Comparison of ENCODE assay signal across 14 cellular contexts in the genomic region with DNA sequence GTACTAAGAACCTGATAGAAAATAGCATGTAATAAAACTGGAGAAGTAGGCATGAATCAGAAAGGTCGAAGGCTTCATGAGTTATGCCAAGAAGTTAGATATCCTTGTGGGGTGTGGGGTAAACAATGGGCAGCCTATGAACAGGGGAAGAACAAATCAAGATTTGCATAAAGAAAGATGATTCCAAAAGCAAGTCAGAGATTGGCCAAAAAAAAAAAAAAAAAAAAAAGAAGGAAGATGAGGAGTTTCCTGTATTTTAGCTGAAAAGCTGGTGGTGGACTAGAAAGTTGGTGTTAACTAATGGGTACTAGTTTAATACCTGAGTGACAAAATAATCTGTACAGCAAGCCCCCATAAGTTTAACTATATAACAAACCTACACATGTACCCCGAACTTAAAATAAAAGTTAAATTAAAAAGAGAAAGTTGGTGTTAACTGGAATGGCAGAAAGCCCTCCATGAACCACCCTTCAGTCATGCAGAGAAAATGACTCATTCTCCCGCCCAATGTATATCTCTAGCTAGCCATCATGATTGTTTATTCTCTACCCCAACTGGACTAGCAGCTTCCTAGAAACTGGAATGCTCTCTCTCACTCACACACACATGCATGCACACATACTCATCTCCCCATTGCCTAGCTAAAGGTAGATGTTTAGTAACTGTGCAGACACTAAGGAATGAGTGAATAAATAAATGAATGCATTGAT. TPM values are rescaled to one million over a fixed set of nuclear protein-coding genes. Genes with fewer than 3 reads are reported as not detected.
DNase-seq lines count a peak whose midpoint lies in the region; ATAC-seq and TF ChIP-seq lines count a peak whose summit lies in the region.
"Had no signal": no experiment of that assay in that cellular context is flagged by ENCODE, and none has a peak within 500 bp of the region (broad histone marks: within the 10 kb centered on the region; RNA-seq: fewer than 3 reads in every experiment).

No MANE protein-coding gene starts in this region.

- H3K27ac ChIP-seq in Panc1 (ENCODE audit: low read length): no peak overlapping the region
- no peak overlapping the region for H3K27ac ChIP-seq in gastroesophageal sphincter
- H3K27ac ChIP-seq: testis had no signal

- POLR2A ChIA-PET in Panc1 (lab: Charles Lee): no interaction called here

- peaks cover 16% of the 10 kb centered on the region for H3K4me1 Mint-ChIP-seq in osteocyte (ENCODE audit: unreplicated experiment)
- peaks cover 13 to 27% of the 10 kb centered on the region in 2 donors for H3K4me1 Mint-ChIP-seq in stimulated activated naive B cell treated with anti-CD40 and anti-IgM and Interleukin-4, amounts not matched to agents 10 μg/mL and 1 μg/mL and 100 μg/mL, for 72 hours

- H3K4me3 Mint-ChIP-seq in osteocyte (ENCODE audit: unreplicated experiment): no peak overlapping the region
- no peak overlapping the region for H3K4me3 Mint-ChIP-seq in stimulated activated naive B cell treated with anti-CD40 and anti-IgM and Interleukin-4, amounts not matched to agents 10 μg/mL and 1 μg/mL and 100 μg/mL, for 72 hours
- H3K4me3 Mint-ChIP-seq: activated naive CD4-positive, alpha-beta T cell treated with anti-CD3 and anti-CD28 coated beads, Interleukin-2, amount 50 U/mL, for 24 hours; T-helper 1 cell treated with Interleukin-12 subunit alpha and Interleukin-12 subunit beta and Interleukin-4 antibody, amounts not matched to agents 30 μg/mL and 1 μg/mL, for 36 hours had no signal

- in situ Hi-C loops in Panc1 (cut with HindIII; ENCODE audit: low pct_unique_long_range_greater_than_20kb, low sequenced_read_pairs): no loop called here

- no peaks in the 10 kb centered on the region for H3K27me3 Mint-ChIP-seq in osteocyte (ENCODE audit: unreplicated experiment)
- H3K27me3 Mint-ChIP-seq in stimulated activated naive B cell treated with anti-CD40 and anti-IgM and Interleukin-4, amounts not matched to agents 10 μg/mL and 1 μg/mL and 100 μg/mL, for 72 hours: no peaks in the 10 kb centered on the region
- H3K27me3 Mint-ChIP-seq: activated naive CD4-positive, alpha-beta T cell treated with anti-CD3 and anti-CD28 coated beads, Interleukin-2, amount 50 U/mL, for 24 hours had no signal

- H3K27me3 ChIP-seq in Panc1 (ENCODE audit: control insufficient read depth, insufficient read depth, low read length): no peaks in the 10 kb centered on the region
- no peaks in the 10 kb centered on the region for H3K27me3 ChIP-seq in gastroesophageal sphincter
- H3K27me3 ChIP-seq: testis had no signal

- intact Hi-C loops in Panc1 (cut with micrococcal nuclease; ENCODE audit: unreplicated experiment): no loop called here

- TF ChIP-seq POLR2A in gastroesophageal sphincter (IDR thresholded peaks at IDR 0.05): no peak

- CTCF ChIA-PET in Panc1 (lab: Charles Lee): no interaction called here

- no peaks in the 10 kb centered on the region for H3K9me3 Mint-ChIP-seq in osteocyte (ENCODE audit: unreplicated experiment)
- peaks cover 0 to 4% of the 10 kb centered on the region in 2 donors for H3K9me3 Mint-ChIP-seq in stimulated activated naive B cell treated with anti-CD40 and anti-IgM and Interleukin-4, amounts not matched to agents 10 μg/mL and 1 μg/mL and 100 μg/mL, for 72 hours
- H3K9me3 Mint-ChIP-seq: activated naive CD4-positive, alpha-beta T cell treated with anti-CD3 and anti-CD28 coated beads, Interleukin-2, amount 50 U/mL, for 24 hours; T-helper 1 cell treated with Interleukin-12 subunit alpha and Interleukin-12 subunit beta and Interleukin-4 antibody, amounts not matched to agents 30 μg/mL and 1 μg/mL, for 36 hours had no signal

- H3K27ac Mint-ChIP-seq in osteocyte (ENCODE audit: unreplicated experiment): peak overlapping the region; percentile 50
- H3K27ac Mint-ChIP-seq in stimulated activated naive B cell treated with anti-CD40 and anti-IgM and Interleukin-4, amounts not matched to agents 10 μg/mL and 1 μg/mL and 100 μg/mL, for 72 hours: no peak overlapping the region
- H3K27ac Mint-ChIP-seq: activated naive CD4-positive, alpha-beta T cell treated with anti-CD3 and anti-CD28 coated beads, Interleukin-2, amount 50 U/mL, for 24 hours; T-helper 1 cell treated with Interleukin-12 subunit alpha and Interleukin-12 subunit beta and Interleukin-4 antibody, amounts not matched to agents 30 μg/mL and 1 μg/mL, for 36 hours had no signal

- TF ChIP-seq CTCF in Panc1 (IDR thresholded peaks at IDR 0.05) (no peak), osteocyte (IDR thresholded peaks at IDR 0.05) (no peak), gastroesophageal sphincter (IDR thresholded peaks at IDR 0.05) (no peak)

- H3K4me1 ChIP-seq in Panc1 (ENCODE audit: control insufficient read depth, insufficient read depth, low read length) (no peaks in the 10 kb centered on the region; the same call in 1 of the 2 replicates), gastroesophageal sphincter (no peaks in the 10 kb centered on the region)
- H3K4me1 ChIP-seq: testis had no signal

- H3K36me3 ChIP-seq in Panc1 (ENCODE audit: control insufficient read depth, insufficient read depth, low read length): no peaks in the 10 kb centered on the region
- H3K36me3 ChIP-seq in gastroesophageal sphincter: no peaks in the 10 kb centered on the region

- TF ChIP-seq EP300 in gastroesophageal sphincter (IDR thresholded peaks at IDR 0.05): no peak

- peak; percentile 58; the same call in 1 of the 2 replicates for ATAC-seq in Panc1
- no peak for ATAC-seq in stimulated activated naive B cell treated with anti-CD40 and anti-IgM and Interleukin-4, amounts not matched to agents 10 μg/mL and 1 μg/mL and 100 μg/mL, for 72 hours (replicated peaks)
- ATAC-seq in gastroesophageal sphincter: no peak

- H3K4me3 ChIP-seq in Panc1 (ENCODE audit: low read depth in 2 of 2, low read length in 2 of 2): no peak overlapping the region
- no peak overlapping the region for H3K4me3 ChIP-seq in gastroesophageal sphincter
- H3K4me3 ChIP-seq: testis had no signal

- no peaks in the 10 kb centered on the region for H3K9me3 ChIP-seq in Panc1 (ENCODE audit: control insufficient read depth, insufficient read depth, low read depth, low read length)
- H3K9me3 ChIP-seq in gastroesophageal sphincter: no peaks in the 10 kb centered on the region
- H3K9me3 ChIP-seq: testis had no signal

- 72 to 85% methylated on average over 3 of the region's 3 CpGs for WGBS in gastroesophageal sphincter (ENCODE audit: low coverage in 1 of 2), 2 donors

- no peaks in the 10 kb centered on the region for H3K36me3 Mint-ChIP-seq in osteocyte (ENCODE audit: unreplicated experiment)
- H3K36me3 Mint-ChIP-seq in stimulated activated naive B cell treated with anti-CD40 and anti-IgM and Interleukin-4, amounts not matched to agents 10 μg/mL and 1 μg/mL and 100 μg/mL, for 72 hours: peaks cover under 1 to 4% of the 10 kb centered on the region in 2 donors

- peak; percentile 62 for DNase-seq in H4 (ENCODE audit: low spot score)
- no peak for DNase-seq in Panc1 (ENCODE audit: low read depth, low spot score)
- peak; percentile 70 for DNase-seq in dermis blood vessel endothelial cell
- no peak for DNase-seq in osteocyte (ENCODE audit: extremely low spot score, unreplicated experiment)
- no peak for DNase-seq in stimulated activated naive B cell treated with anti-CD40 and anti-IgM and Interleukin-4, amounts not matched to agents 10 μg/mL and 1 μg/mL and 100 μg/mL, for 72 hours
- DNase-seq in NCI-H2081 treated with DMSO at 0.1 percent for 48 hours (lab: John Stamatoyannopoulos, UW): no peak
- no peak for DNase-seq in activated gamma-delta T cell (lab: John Stamatoyannopoulos, UW)
- DNase-seq: activated CD4-positive, alpha-beta T cell treated with anti-CD3 and anti-CD28 coated beads, Interleukin-2, amount 50 U/mL, for 48 hours; DND-41; NCI-H146; testis had no signal

- no TSS peak for BruUV-seq in Panc1 (replicated peaks; lab: Mats Ljungman, UMichigan)

RNA-seq across cellular contexts. Expression of gene ATP11C, which starts 41.7 kb away (rescaled TPM):
- 30.4 and 34.9 TPM in 2 replicates for total RNA-seq in H4 (2014; rRNA removed; shearing (Covaris generic))
- total RNA-seq in Panc1 (2021; ENCODE audit: unreplicated experiment): 61.3 TPM
- 22.6 TPM for polyA plus RNA-seq in Panc1 (2012; ENCODE audit: insufficient read length)
- 93.1 and 118 TPM in 2 replicates for total RNA-seq in dermis blood vessel endothelial cell
- total RNA-seq in osteocyte: 24.1 and 26.2 TPM in 2 replicates
- total RNA-seq in gastroesophageal sphincter: 10 to 100 TPM; 20.4 to 33.3 (median 27.3) TPM

Comparison
In these comparisons a context has a peak if more than half of its experiments do, and no peak if none do; other contexts are left out.
1. DNase-seq: peak in H4 (single experiment) and dermis blood vessel endothelial cell (single experiment); none in Panc1 (single experiment), osteocyte (single experiment), stimulated activated naive B cell treated with anti-CD40 and anti-IgM and Interleukin-4, amounts not matched to agents 10 μg/mL and 1 μg/mL and 100 μg/mL, for 72 hours (single experiment), NCI-H2081 treated with DMSO at 0.1 percent for 48 hours (single experiment) and activated gamma-delta T cell (single experiment).